Comparison of ENCODE assay signal across 18 cellular contexts in genomic region chr3:61912158-61912557, GRCh38.
A peak's percentile ranks its signal among the peaks of the same experiment; 100 is the strongest.
DNase-seq lines count a peak whose midpoint lies in the region; ATAC-seq lines count a peak whose summit lies in the region.
"Had no signal": no experiment of that assay in that cellular context is flagged by ENCODE, and none has a peak within 500 bp of the region (broad histone marks: within the 10 kb centered on the region; RNA-seq: fewer than 3 reads in every experiment).

No MANE protein-coding gene starts in this region.

- in situ Hi-C loops in G401 (cut with HindIII; ENCODE audit: low sequenced_read_pairs) = no loop called here

- DNase-seq in T-helper 2 cell = no peak
- no peak for DNase-seq in DMS79 (lab: John Stamatoyannopoulos, UW)
- DNase-seq in SHP77 treated with DMSO at 0.1 percent for 48 hours (lab: John Stamatoyannopoulos, UW) = no peak
- DNase-seq in G401 (ENCODE audit: low spot score) = no peak
- DNase-seq: activated T-cell treated with anti-CD3 and anti-CD28 coated beads for 4 hours, adrenal gland, AML-193, erythroblast, HFFc6, KG1, left ventricle myocardium superior, NCI-H1694 treated with DMSO at 0.1 percent for 48 hours, nephron progenitor cell, sigmoid colon had no signal

- ATAC-seq in GM18858 (IDR thresholded peaks at IDR 0.05; ENCODE audit: unreplicated experiment) = peak; percentile 90
- peak; percentile 78 for ATAC-seq in GM21390 (IDR thresholded peaks at IDR 0.05; ENCODE audit: unreplicated experiment)
- peak; percentile 65 for ATAC-seq in HG02943 (IDR thresholded peaks at IDR 0.05; ENCODE audit: low read depth, unreplicated experiment)
- peak; percentile 64 for ATAC-seq in HG03558 (IDR thresholded peaks at IDR 0.05; ENCODE audit: extremely low read depth, unreplicated experiment)
- ATAC-seq: left ventricle myocardium superior had no signal
